1 cellular context compared by ENCODE assay signal in the genomic region with DNA sequence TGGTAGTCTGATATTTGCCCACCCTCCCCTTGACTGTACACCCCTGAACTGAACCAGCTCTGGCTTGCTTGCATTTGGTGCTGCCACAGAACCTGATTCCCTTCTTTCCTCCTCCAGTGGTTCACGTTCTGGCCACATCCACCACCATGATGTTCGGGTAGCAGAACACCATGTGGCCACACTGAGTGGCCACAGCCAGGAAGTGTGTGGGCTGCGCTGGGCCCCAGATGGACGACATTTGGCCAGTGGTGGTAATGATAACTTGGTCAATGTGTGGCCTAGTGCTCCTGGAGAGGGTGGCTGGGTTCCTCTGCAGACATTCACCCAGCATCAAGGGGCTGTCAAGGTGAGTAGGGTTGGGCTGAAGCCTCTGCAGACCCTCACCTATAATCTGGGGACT.
TF ChIP-seq lines count a peak whose summit lies in the region.

No MANE protein-coding gene starts in this region.

TF ChIP-seq in GM12878, 131 proteins besides CTCF, POLR2A, EP300 and RAD21:
- TF ChIP-seq HDGF (IDR thresholded peaks at IDR 0.05) (no peak), CREM (IDR thresholded peaks at IDR 0.05; ENCODE audit: low read depth) (no peak), ZNF622 (IDR thresholded peaks at IDR 0.05) (no peak), PAX8 (IDR thresholded peaks at IDR 0.05) (no peak), RUNX3 (IDR thresholded peaks at IDR 0.05; ENCODE audit: low read length) (no peak), MXI1 (IDR thresholded peaks at IDR 0.05; ENCODE audit: low read depth, low read length) (no peak), SIN3A (IDR thresholded peaks at IDR 0.05; ENCODE audit: low read depth, low read length) (no peak), BCL11A (IDR thresholded peaks at IDR 0.05; ENCODE audit: low read depth, low read length) (no peak), MTA2 (IDR thresholded peaks at IDR 0.05; ENCODE audit: low read depth) (no peak), PML (IDR thresholded peaks at IDR 0.05; ENCODE audit: low read length) (no peak)
